ENCODE assay signal across 21 cellular contexts in genomic region chr10:34476607-34477006, GRCh38.
"Had no signal": no experiment of that assay in that cellular context is flagged by ENCODE, and none has a peak within 500 bp of the region (broad histone marks: within the 10 kb centered on the region; RNA-seq: fewer than 3 reads in every experiment).

No MANE protein-coding gene starts in this region.

- H3K4me3 Mint-ChIP-seq: immature natural killer cell; naive thymus-derived CD4-positive, alpha-beta T cell; stimulated activated effector memory CD8-positive, alpha-beta T cell treated with anti-CD3 and anti-CD28 coated beads, Interleukin-12 subunit alpha, Interleukin-12 subunit beta, amount 100 ng/mL, for 72 hours; type B pancreatic cell had no signal

- H3K27me3 Mint-ChIP-seq: naive thymus-derived CD4-positive, alpha-beta T cell; progenitor cell of endocrine pancreas; type B pancreatic cell had no signal

- H3K4me1 ChIP-seq: thyroid gland had no signal

- H3K9me3 Mint-ChIP-seq: immature natural killer cell; naive thymus-derived CD4-positive, alpha-beta T cell; stimulated activated effector memory CD8-positive, alpha-beta T cell treated with anti-CD3 and anti-CD28 coated beads, Interleukin-12 subunit alpha, Interleukin-12 subunit beta, amount 100 ng/mL, for 72 hours; type B pancreatic cell had no signal

- H3K4me3 ChIP-seq: coronary artery, heart right ventricle, left ventricle myocardium inferior, lower lobe of right lung, ovary, suprapubic skin, thyroid gland had no signal

- H3K36me3 Mint-ChIP-seq: immature natural killer cell; naive thymus-derived CD4-positive, alpha-beta T cell; stimulated activated effector memory CD8-positive, alpha-beta T cell treated with anti-CD3 and anti-CD28 coated beads, Interleukin-12 subunit alpha, Interleukin-12 subunit beta, amount 100 ng/mL, for 72 hours had no signal

- H3K9me3 ChIP-seq: heart right ventricle, left ventricle myocardium inferior, lower lobe of right lung, ovary, suprapubic skin, thyroid gland had no signal

- ATAC-seq: esophagus mucosa; heart right ventricle; left cardiac atrium; lower lobe of right lung; naive thymus-derived CD4-positive, alpha-beta T cell; right cardiac atrium; stimulated activated effector memory CD8-positive, alpha-beta T cell treated with anti-CD3 and anti-CD28 coated beads, Interleukin-12 subunit alpha, Interleukin-12 subunit beta, amount 100 ng/mL, for 72 hours; stimulated activated naive CD8-positive, alpha-beta T cell treated with anti-CD3 and anti-CD28 coated beads, Interleukin-15, Interleukin-2, amounts not matched to agents 100 U/mL and 50 U/mL, for 24 hours had no signal

- H3K36me3 ChIP-seq: heart right ventricle, left ventricle myocardium inferior, lower lobe of right lung, ovary, suprapubic skin, thyroid gland had no signal

- DNase-seq: effector CD8-positive, alpha-beta T cell; heart right ventricle; immature natural killer cell; kidney; left cardiac atrium; left ventricle myocardium inferior; lower lobe of right lung; mesenchymal stem cell; naive thymus-derived CD4-positive, alpha-beta T cell; ovary; right cardiac atrium; stimulated activated CD4-positive, alpha-beta T cell treated with anti-CD3 and anti-CD28 coated beads, Interleukin-4, amount 100 ng/mL, for 1 hour; stimulated activated CD8-positive, alpha-beta memory T cell treated with anti-CD3 and anti-CD28 coated beads, Interleukin-4, amount 100 ng/mL, for 48 hours; stimulated activated naive CD8-positive, alpha-beta T cell treated with anti-CD3 and anti-CD28 coated beads, Interleukin-15, Interleukin-2, amounts not matched to agents 100 U/mL and 50 U/mL, for 24 hours; thyroid gland had no signal

- H3K4me1 Mint-ChIP-seq: immature natural killer cell; naive thymus-derived CD4-positive, alpha-beta T cell; stimulated activated effector memory CD8-positive, alpha-beta T cell treated with anti-CD3 and anti-CD28 coated beads, Interleukin-12 subunit alpha, Interleukin-12 subunit beta, amount 100 ng/mL, for 72 hours had no signal

- H3K27me3 ChIP-seq: heart right ventricle, ovary, suprapubic skin, thyroid gland had no signal

- H3K27ac Mint-ChIP-seq: immature natural killer cell; naive thymus-derived CD4-positive, alpha-beta T cell; progenitor cell of endocrine pancreas; stimulated activated effector memory CD8-positive, alpha-beta T cell treated with anti-CD3 and anti-CD28 coated beads, Interleukin-12 subunit alpha, Interleukin-12 subunit beta, amount 100 ng/mL, for 72 hours; type B pancreatic cell had no signal

- H3K27ac ChIP-seq: coronary artery, heart right ventricle, left ventricle myocardium inferior, lower lobe of right lung, ovary, suprapubic skin, thyroid gland had no signal
